Comparison of ENCODE assay signal across 17 cellular contexts in the genomic region with DNA sequence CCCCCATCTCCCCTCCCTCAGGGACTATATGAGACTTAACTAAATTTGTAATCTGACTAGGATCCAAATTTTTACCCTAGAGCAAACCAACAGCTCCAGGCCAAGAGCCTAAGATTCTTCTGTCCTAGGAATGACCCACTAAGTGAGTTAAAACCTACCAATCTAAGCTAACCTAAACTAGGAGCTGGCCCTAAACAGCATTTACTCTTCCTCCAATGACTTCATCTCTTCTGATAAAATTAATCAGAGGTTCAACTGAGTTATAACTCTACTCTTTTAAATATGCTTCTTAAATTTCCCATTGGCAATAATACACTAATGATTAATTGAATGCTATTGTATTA. TPM values are rescaled to one million over a fixed set of nuclear protein-coding genes. Genes with fewer than 3 reads are reported as not detected.
DNase-seq lines count a peak whose midpoint lies in the region; ATAC-seq and TF ChIP-seq lines count a peak whose summit lies in the region.
"Had no signal": no experiment of that assay in that cellular context is flagged by ENCODE, and none has a peak within 500 bp of the region (broad histone marks: within the 10 kb centered on the region; RNA-seq: fewer than 3 reads in every experiment).

No MANE protein-coding gene starts in this region.

- H3K27ac ChIP-seq in AG04450 (ENCODE audit: low read depth, low read length) (peak overlapping the region; percentile 33), SJSA1 (peak overlapping the region; percentile 80), gastroesophageal sphincter (peak overlapping the region in 3 of 4 donors; percentile 57 to 74 (median 58)), rectal smooth muscle tissue (ENCODE audit: low read depth, low read length) (peak overlapping the region; percentile 59)
- H3K27ac ChIP-seq: gastrocnemius medialis, upper lobe of left lung had no signal

- H3K9ac ChIP-seq in rectal smooth muscle tissue (ENCODE audit: low read length): no peak overlapping the region

- POLR2A ChIA-PET in AG04450 (lab: Yijun Ruan, JAX): interaction anchor here (0.7 to 0.8 kb wide), 3 partner anchors 11 to 513 kb away, joined by 7 to 15 read pairs (median 14); no protein-coding TSS in a partner anchor

- ATAC-seq in gastroesophageal sphincter (no peak), GM18511 (IDR thresholded peaks at IDR 0.05; ENCODE audit: unreplicated experiment) (no peak), GM21447 (IDR thresholded peaks at IDR 0.05; ENCODE audit: unreplicated experiment) (no peak)

- no peak for TF ChIP-seq EP300 in gastroesophageal sphincter (IDR thresholded peaks at IDR 0.05)

- TF ChIP-seq POLR2A in gastroesophageal sphincter (IDR thresholded peaks at IDR 0.05): no peak

- H3K27me3 ChIP-seq in AG04450 (ENCODE audit: control insufficient read depth, insufficient read depth, low read length): no peaks in the 10 kb centered on the region
- no peaks in the 10 kb centered on the region for H3K27me3 ChIP-seq in SJSA1 (replicated peaks)
- H3K27me3 ChIP-seq in gastroesophageal sphincter: no peaks in the 10 kb centered on the region
- H3K27me3 ChIP-seq in rectal smooth muscle tissue (ENCODE audit: control insufficient read depth, insufficient read depth, low read length): no peaks in the 10 kb centered on the region
- H3K27me3 ChIP-seq: gastrocnemius medialis, upper lobe of left lung had no signal

- DNase-seq in AG04450 (ENCODE audit: low read depth, low spot score): no peak
- DNase-seq in SJSA1 (ENCODE audit: low read depth in 1 of 2, low spot score in 2 of 2): no peak
- no peak for DNase-seq in NCI-H1436 (lab: John Stamatoyannopoulos, UW)
- no peak for DNase-seq in epidermal melanocyte (ENCODE audit: insufficient read length, low spot score)
- DNase-seq: activated CD4-positive, alpha-beta T cell treated with anti-CD3 and anti-CD28 coated beads, Interleukin-2, amount 50 U/mL, for 1 hour; activated naive CD4-positive, alpha-beta T cell treated with anti-CD3 and anti-CD28 coated beads for 36 hours; activated T-cell treated with anti-CD3 and anti-CD28 coated beads for 4 hours; CD4-positive, alpha-beta memory T cell; NCI-H1694 treated with DMSO at 0.1 percent for 48 hours; RPMI8226; upper lobe of left lung had no signal

- H3K36me3 ChIP-seq in SJSA1: no peaks in the 10 kb centered on the region
- H3K36me3 ChIP-seq in gastroesophageal sphincter: no peaks in the 10 kb centered on the region
- H3K36me3 ChIP-seq in rectal smooth muscle tissue (ENCODE audit: control insufficient read depth, insufficient read depth, low read length): no peaks in the 10 kb centered on the region
- H3K36me3 ChIP-seq: gastrocnemius medialis, upper lobe of left lung had no signal

- TF ChIP-seq CTCF in AG04450 (IDR thresholded peaks at IDR 0.05; ENCODE audit: low read depth, low read length): no peak
- TF ChIP-seq CTCF in gastroesophageal sphincter (IDR thresholded peaks at IDR 0.05): no peak

- H3K4me3 ChIP-seq in AG04450 (ENCODE audit: low read depth, low read length): no peak overlapping the region
- H3K4me3 ChIP-seq in SJSA1: no peak overlapping the region
- H3K4me3 ChIP-seq in gastroesophageal sphincter: no peak overlapping the region
- no peak overlapping the region for H3K4me3 ChIP-seq in rectal smooth muscle tissue (ENCODE audit: low read length)
- H3K4me3 ChIP-seq: coronary artery, gastrocnemius medialis, upper lobe of left lung had no signal

- peaks cover 7% of the 10 kb centered on the region for H3K4me1 ChIP-seq in SJSA1 (replicated peaks)
- H3K4me1 ChIP-seq in gastroesophageal sphincter: peaks cover 0 to 9% (median 0%) of the 10 kb centered on the region in 3 donors
- peaks cover 2% of the 10 kb centered on the region for H3K4me1 ChIP-seq in rectal smooth muscle tissue (ENCODE audit: control insufficient read depth, insufficient read depth, low read length)
- H3K4me1 ChIP-seq: gastrocnemius medialis, upper lobe of left lung had no signal

- CTCF ChIA-PET in AG04450 (lab: Charles Lee): interaction anchor here (0.7 to 1.9 kb wide), 3 partner anchors 16 to 523 kb away, joined by 3 to 8 read pairs (median 4); no protein-coding TSS in a partner anchor

- H3K9me3 ChIP-seq in AG04450 (ENCODE audit: control insufficient read depth, insufficient read depth, low read length) (no peaks in the 10 kb centered on the region), SJSA1 (replicated peaks) (no peaks in the 10 kb centered on the region), gastroesophageal sphincter (no peaks in the 10 kb centered on the region)
- H3K9me3 ChIP-seq: gastrocnemius medialis, upper lobe of left lung had no signal

RNA-seq across cellular contexts. Expression of a gene that starts 39.9 kb away (rescaled TPM):
- 31.2 and 49.1 TPM in 2 replicates for polyA plus RNA-seq in AG04450 (2011; rRNA removed)
- 16.0 and 34.2 TPM in 2 replicates for polyA minus RNA-seq in AG04450 (2011; rRNA and poly(A)+ RNA removed)
- total RNA-seq in SJSA1 (2014; rRNA removed; shearing (Covaris generic)): 271 and 276 TPM in 2 replicates
- 10 to 100 TPM; 42.3 to 56.7 (median 53.7) TPM for total RNA-seq in gastroesophageal sphincter
